ENCODE assay signal across 1 cellular context in the genomic region with DNA sequence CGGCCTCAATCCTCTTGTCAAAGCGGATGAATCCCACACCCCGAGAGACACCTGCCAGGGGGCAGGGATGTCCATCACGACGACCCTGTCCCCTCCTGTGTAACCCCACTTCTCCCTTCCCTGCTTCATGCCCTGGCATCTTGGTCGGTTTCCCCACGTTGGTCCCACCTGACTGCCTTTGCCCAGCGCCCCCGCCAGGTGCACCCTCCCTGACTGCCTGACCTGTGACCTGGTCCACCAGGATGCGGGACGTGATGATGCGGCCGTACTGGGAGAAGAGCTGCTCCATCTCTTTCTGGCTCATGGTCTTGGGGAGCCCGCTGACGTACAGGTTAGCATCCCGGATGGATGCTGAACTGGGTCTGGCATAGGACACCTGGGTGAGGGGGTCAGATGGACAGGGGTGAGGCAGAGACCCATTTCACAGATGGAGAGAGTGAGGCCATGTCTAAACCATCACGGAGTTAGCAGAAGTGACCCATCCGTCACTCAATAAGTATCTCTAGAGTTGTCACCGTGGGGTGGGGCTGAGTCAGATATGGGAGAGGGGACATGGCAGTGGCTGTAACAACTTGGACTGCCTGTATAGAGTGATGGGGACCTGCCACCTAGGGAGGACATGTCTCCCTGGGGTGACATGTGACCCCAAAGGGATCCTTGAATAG.
TF ChIP-seq lines count a peak whose summit lies in the region.

No MANE protein-coding gene starts in this region.

TF ChIP-seq in HepG2, 621 proteins besides CTCF, POLR2A, EP300 and RAD21:
- no peak for TF ChIP-seq ZNF441 (CRISPR knock-in tag; IDR thresholded peaks at IDR 0.05; ENCODE audit: borderline replicate concordance)
- TF ChIP-seq ZNF629 (CRISPR knock-in tag; conservative IDR thresholded peaks at IDR 0.05) = peak; percentile 56
